ENCODE assay signal across 14 cellular contexts in the genomic region with DNA sequence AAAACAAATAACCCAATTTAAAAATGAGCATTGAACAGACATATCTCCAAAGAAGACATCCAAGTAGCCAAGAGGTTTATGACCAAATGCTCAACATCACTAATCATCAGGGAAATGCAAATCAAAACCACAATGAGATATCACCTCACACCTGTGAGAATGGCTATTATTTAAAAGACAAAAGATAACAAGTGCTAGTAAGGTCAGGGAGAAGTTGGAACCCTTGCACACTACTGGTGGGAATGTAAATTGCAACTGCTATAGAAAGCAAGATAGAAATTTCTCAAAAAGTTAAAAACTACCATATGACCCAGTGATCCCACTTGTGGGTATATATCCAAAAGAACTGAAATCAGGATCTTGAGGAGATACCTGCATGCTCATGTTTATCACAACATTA. TPM values are rescaled to one million over a fixed set of nuclear protein-coding genes. Genes with fewer than 3 reads are reported as not detected.
DNase-seq lines count a peak whose midpoint lies in the region; ATAC-seq, FAIRE-seq and TF ChIP-seq lines count a peak whose summit lies in the region.
"Had no signal": no experiment of that assay in that cellular context is flagged by ENCODE, and none has a peak within 500 bp of the region (broad histone marks: within the 10 kb centered on the region; RNA-seq: fewer than 3 reads in every experiment).

No MANE protein-coding gene starts in this region.

- TF ChIP-seq RAD21 in HepG2 (CRISPR knock-in tag; IDR thresholded peaks at IDR 0.05): no peak

- no peak overlapping the region for H3K9ac ChIP-seq in HepG2 (ENCODE audit: insufficient read depth, low read depth, low read length)

- CTCF ChIA-PET in HepG2 (lab: Yijun Ruan, JAX; ENCODE audit: low intra/inter-chr PET ratio, low total read pairs): no interaction called here
- CTCF ChIA-PET in Calu3 (lab: Charles Lee): no interaction called here

- H3K4me1 Mint-ChIP-seq in Calu3 (ENCODE audit: low read depth, unreplicated experiment): peaks cover 38% of the 10 kb centered on the region

- no peak overlapping the region for H3K4me3 Mint-ChIP-seq in Calu3 (ENCODE audit: low read depth, unreplicated experiment)
- H3K4me3 Mint-ChIP-seq: activated naive CD8-positive, alpha-beta T cell treated with anti-CD3 and anti-CD28 coated beads, Interleukin-2, amount 10 ng/mL, durations not matched to agents 7 days and 5 days had no signal

- no peak overlapping the region for H3K27ac Mint-ChIP-seq in Calu3 (ENCODE audit: unreplicated experiment)
- H3K27ac Mint-ChIP-seq: activated naive CD8-positive, alpha-beta T cell treated with anti-CD3 and anti-CD28 coated beads, Interleukin-2, amount 10 ng/mL, durations not matched to agents 7 days and 5 days had no signal

- no peak for ATAC-seq in HepG2
- ATAC-seq in right lobe of liver: no peak
- peak; percentile 40 for ATAC-seq in foreskin keratinocyte
- ATAC-seq in GM19328 (IDR thresholded peaks at IDR 0.05; ENCODE audit: unreplicated experiment): no peak

- FAIRE-seq in HepG2 (lab: Jason Lieb, UNC): no peak

- H3K27me3 Mint-ChIP-seq in Calu3 (ENCODE audit: unreplicated experiment): no peaks in the 10 kb centered on the region
- H3K27me3 Mint-ChIP-seq: activated naive CD8-positive, alpha-beta T cell treated with anti-CD3 and anti-CD28 coated beads, Interleukin-2, amount 10 ng/mL, durations not matched to agents 7 days and 5 days had no signal

- TF ChIP-seq CTCF in HepG2 (CRISPR knock-in tag; IDR thresholded peaks at IDR 0.05) (no peak), right lobe of liver (IDR thresholded peaks at IDR 0.05) (peak in 1 of 4 donors; percentile 10), astrocyte of the spinal cord (IDR thresholded peaks at IDR 0.05; ENCODE audit: low read depth, low read length) (peak; percentile 22), foreskin keratinocyte (conservative IDR thresholded peaks at IDR 0.05) (peak; percentile 52), Calu3 (IDR thresholded peaks at IDR 0.05; ENCODE audit: unreplicated experiment) (no peak)

- DNase-seq in HepG2 (ENCODE audit: low spot score) (no peak), right lobe of liver (no peak), astrocyte of the spinal cord (ENCODE audit: low read depth, low spot score) (no peak), foreskin keratinocyte (no peak), Calu3 (no peak), retina (no peak), NCI-H2081 (lab: John Stamatoyannopoulos, UW) (no peak)
- DNase-seq: activated naive CD8-positive, alpha-beta T cell treated with anti-CD3 and anti-CD28 coated beads, Interleukin-2, amount 10 ng/mL, durations not matched to agents 7 days and 5 days; GDM1; NCI-H146; NCI-H446; thyroid gland had no signal

- H3K4me2 ChIP-seq in HepG2 (ENCODE audit: low read depth, low read length): no peak overlapping the region

- no TSS peak for BruUV-seq in HepG2 (replicated peaks; lab: Mats Ljungman, UMichigan)
- BruUV-seq in Calu3 (replicated peaks; lab: Mats Ljungman, UMichigan): no TSS peak

- POLR2A ChIA-PET in HepG2 (lab: Yijun Ruan, JAX): no interaction called here

- no peaks in the 10 kb centered on the region for H3K36me3 Mint-ChIP-seq in Calu3 (ENCODE audit: insufficient read depth, unreplicated experiment)

- no peak overlapping the region for H3K4me3 ChIP-seq in HepG2 (replicated peaks in 1 of 3; ENCODE audit: insufficient read depth in 1 of 3, low read depth in 2 of 3, low read length in 3 of 3)
- H3K4me3 ChIP-seq in right lobe of liver: no peak overlapping the region
- H3K4me3 ChIP-seq in astrocyte of the spinal cord (ENCODE audit: low read depth, low read length): no peak overlapping the region
- H3K4me3 ChIP-seq: SK-N-MC, thyroid gland had no signal

- no peak for TF ChIP-seq EP300 in HepG2 (IDR thresholded peaks at IDR 0.05; ENCODE audit: low read depth in 2 of 2, low read length in 2 of 2)
- no peak for TF ChIP-seq EP300 in HepG2 (CRISPR knock-in tag; IDR thresholded peaks at IDR 0.05; ENCODE audit: borderline replicate concordance)

- H3K27ac ChIP-seq in HepG2 (ENCODE audit: extremely low read length, insufficient read depth, low read length) (no peak overlapping the region), right lobe of liver (no peak overlapping the region), foreskin keratinocyte (no peak overlapping the region)
- H3K27ac ChIP-seq: SK-N-MC had no signal

- H3K9me3 ChIP-seq in HepG2 (ENCODE audit: low read length) (no peaks in the 10 kb centered on the region), right lobe of liver (no peaks in the 10 kb centered on the region)
- H3K9me3 ChIP-seq: thyroid gland had no signal

- H3K27me3 ChIP-seq in HepG2 (ENCODE audit: control insufficient read depth in 1 of 2, insufficient read depth in 2 of 2, low read length in 2 of 2) (no peaks in the 10 kb centered on the region), right lobe of liver (no peaks in the 10 kb centered on the region), foreskin keratinocyte (no peaks in the 10 kb centered on the region)
- H3K27me3 ChIP-seq: thyroid gland had no signal

- no peak for TF ChIP-seq POLR2A in HepG2 (IDR thresholded peaks at IDR 0.05; ENCODE audit: insufficient read depth in 1 of 2, low read depth in 2 of 2, low read length in 2 of 2)
- TF ChIP-seq POLR2A in right lobe of liver (IDR thresholded peaks at IDR 0.05): no peak

- intact Hi-C loops in HepG2 (cut with micrococcal nuclease; ENCODE audit: unreplicated experiment): no loop called here
- intact Hi-C loops in right lobe of liver (cut with DNase I): loop anchor here in 1 of 2 donors (10.0 kb wide), 1 partner anchor 50 kb away; a partner anchor contains a TSS
- intact Hi-C loops in Calu3 (cut with micrococcal nuclease; ENCODE audit: unreplicated experiment): no loop called here

- H2AFZ ChIP-seq in HepG2 (ENCODE audit: low read length): no peak overlapping the region

- H3K79me2 ChIP-seq in HepG2 (ENCODE audit: insufficient read depth, low read length): peaks cover 10% of the 10 kb centered on the region

- peaks cover 49% of the 10 kb centered on the region for H3K4me1 ChIP-seq in HepG2 (ENCODE audit: insufficient read depth, low read length)
- peaks cover 0 to 60% (median 25%) of the 10 kb centered on the region in 4 donors for H3K4me1 ChIP-seq in right lobe of liver
- H3K4me1 ChIP-seq in foreskin keratinocyte: no peaks in the 10 kb centered on the region

- H3K36me3 ChIP-seq in HepG2 (replicated peaks in 1 of 2; ENCODE audit: control insufficient read depth in 1 of 2, insufficient read depth in 2 of 2, low read length in 2 of 2) (no peaks in the 10 kb centered on the region), right lobe of liver (no peaks in the 10 kb centered on the region)
- H3K36me3 ChIP-seq: thyroid gland had no signal

- no peaks in the 10 kb centered on the region for H3K9me3 Mint-ChIP-seq in Calu3 (ENCODE audit: low read depth, unreplicated experiment)
- H3K9me3 Mint-ChIP-seq: activated naive CD8-positive, alpha-beta T cell treated with anti-CD3 and anti-CD28 coated beads, Interleukin-2, amount 10 ng/mL, durations not matched to agents 7 days and 5 days had no signal

- in situ Hi-C loops in HepG2 (cut with HindIII; ENCODE audit: extremely low pct_ligation_motif_present, low pct_unique_long_range_greater_than_20kb) (no loop called here), astrocyte of the spinal cord (cut with HindIII; ENCODE audit: low sequenced_read_pairs) (no loop called here)

- no peaks in the 10 kb centered on the region for H4K20me1 ChIP-seq in HepG2 (ENCODE audit: insufficient read depth, low read length)

TF ChIP-seq in HepG2, 621 proteins besides CTCF, POLR2A, EP300 and RAD21 (continues in another document):
- TF ChIP-seq, protein P1, sequence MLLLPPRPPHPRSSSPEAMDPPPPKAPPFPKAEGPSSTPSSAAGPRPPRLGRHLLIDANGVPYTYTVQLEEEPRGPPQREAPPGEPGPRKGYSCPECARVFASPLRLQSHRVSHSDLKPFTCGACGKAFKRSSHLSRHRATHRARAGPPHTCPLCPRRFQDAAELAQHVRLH (CRISPR knock-in tag; IDR thresholded peaks at IDR 0.05; ENCODE audit: borderline replicate concordance, low read depth): no peak
- TF ChIP-seq, protein P2, sequence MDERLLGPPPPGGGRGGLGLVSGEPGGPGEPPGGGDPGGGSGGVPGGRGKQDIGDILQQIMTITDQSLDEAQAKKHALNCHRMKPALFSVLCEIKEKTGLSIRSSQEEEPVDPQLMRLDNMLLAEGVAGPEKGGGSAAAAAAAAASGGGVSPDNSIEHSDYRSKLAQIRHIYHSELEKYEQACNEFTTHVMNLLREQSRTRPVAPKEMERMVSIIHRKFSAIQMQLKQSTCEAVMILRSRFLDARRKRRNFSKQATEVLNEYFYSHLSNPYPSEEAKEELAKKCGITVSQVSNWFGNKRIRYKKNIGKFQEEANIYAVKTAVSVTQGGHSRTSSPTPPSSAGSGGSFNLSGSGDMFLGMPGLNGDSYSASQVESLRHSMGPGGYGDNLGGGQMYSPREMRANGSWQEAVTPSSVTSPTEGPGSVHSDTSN (CRISPR knock-in tag; IDR thresholded peaks at IDR 0.05): no peak
- TF ChIP-seq ZFP36L1 (CRISPR knock-in tag; IDR thresholded peaks at IDR 0.05): no peak

RNA-seq across cellular contexts. Expression of a gene that starts 49.5 kb away (rescaled TPM):
- 13.1 and 15.1 TPM in 2 replicates for total RNA-seq in HepG2 (2016; rRNA removed; fragmentation: Illumina TruSeq; extraction: Trizol)
- 38.8 and 42.6 TPM in 2 replicates for total RNA-seq in HepG2 (2016; cell fraction: cytosol; rRNA removed; fragmentation: Illumina TruSeq; extraction: Trizol; ENCODE audit: low read depth)
- total RNA-seq in HepG2 (2016; cell fraction: insoluble cytoplasmic fraction; rRNA removed; fragmentation: Illumina TruSeq; extraction: Trizol): 12.0 and 16.0 TPM in 2 replicates
- total RNA-seq in HepG2 (2016; cell fraction: membrane; rRNA removed; fragmentation: Illumina TruSeq; extraction: Trizol): 15.3 and 19.7 TPM in 2 replicates
- 29.3 and 32.5 TPM in 2 replicates for total RNA-seq in HepG2 (2016; cell fraction: nucleus; rRNA removed; fragmentation: Illumina TruSeq; extraction: Trizol)
- 6.2 and 6.5 TPM in 2 replicates for polyA plus RNA-seq in HepG2 (2011; rRNA removed)
- polyA plus RNA-seq in HepG2 (2011; cell fraction: cytosol; rRNA removed): 4.5 and 5.3 TPM in 2 replicates
- 7.2 and 8.6 TPM in 2 replicates for polyA plus RNA-seq in HepG2 (2011; cell fraction: nucleus; rRNA removed)
- 9.9 and 11.1 TPM in 2 replicates for polyA plus RNA-seq in HepG2 (2012)
- 1.4 and 1.7 TPM in 2 replicates for polyA plus RNA-seq in HepG2 (2016; cell fraction: cytosol; fragmentation: Illumina TruSeq; extraction: Trizol; ENCODE audit: low read depth)
- 9.2 and 10.6 TPM in 2 replicates for polyA plus RNA-seq in HepG2 (2016; cell fraction: insoluble cytoplasmic fraction; fragmentation: Illumina TruSeq; extraction: Trizol; ENCODE audit: low read depth)
- 4.5 and 5.4 TPM in 2 replicates for polyA plus RNA-seq in HepG2 (2016; cell fraction: membrane; fragmentation: Illumina TruSeq; extraction: Trizol; ENCODE audit: low read depth)
- polyA plus RNA-seq in HepG2 (2016; cell fraction: nucleus; fragmentation: Illumina TruSeq; extraction: Trizol; ENCODE audit: insufficient read depth, low read depth): 10.6 and 13.6 TPM in 2 replicates
- polyA minus RNA-seq in HepG2 (2011; rRNA and poly(A)+ RNA removed; ENCODE audit: low replicate concordance): 8.4 and 35.9 TPM in 2 replicates
- 7.3 and 10.5 TPM in 2 replicates for polyA minus RNA-seq in HepG2 (2011; cell fraction: cytosol; rRNA and poly(A)+ RNA removed)
- polyA minus RNA-seq in HepG2 (2011; cell fraction: nucleus; rRNA and poly(A)+ RNA removed): 55.9 and 58.2 TPM in 2 replicates
- 10 to 100 TPM; 13.6 to 49.8 (median 20.0) TPM for total RNA-seq in right lobe of liver
- total RNA-seq in foreskin keratinocyte: 25.3 and 27.3 TPM in 2 replicates
- 6.7 and 8.3 TPM in 2 replicates for polyA plus RNA-seq in foreskin keratinocyte
- 26.1 and 34.5 TPM in 2 replicates for total RNA-seq in Calu3 (2022)

Comparison
In these comparisons a context has a peak if more than half of its experiments do, and no peak if none do; other contexts are left out.
1. CTCF ChIP-seq: peak in astrocyte of the spinal cord (single experiment) and foreskin keratinocyte (single experiment); none in HepG2 (single experiment) and Calu3 (single experiment).